ENCODE assay signal across 6 cellular contexts in the genomic region with DNA sequence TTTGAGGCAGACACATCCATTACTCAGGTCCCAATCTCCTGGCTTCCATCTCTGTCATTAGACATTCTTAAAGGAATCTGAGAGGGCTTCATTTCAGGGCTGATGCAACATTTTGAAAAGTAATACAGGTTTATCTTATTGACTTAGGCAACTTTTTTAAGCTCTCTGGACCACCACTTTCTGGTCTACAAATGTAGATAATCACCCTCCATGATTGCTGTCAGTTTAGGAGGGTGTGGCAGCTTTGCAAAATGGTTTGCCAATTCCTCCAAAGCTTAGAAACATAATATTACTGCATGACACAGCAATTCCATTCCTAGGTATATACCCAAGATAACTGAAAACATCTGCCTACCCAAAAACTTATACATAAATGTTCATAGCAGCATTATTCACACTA.
"Had no signal": no experiment of that assay in that cellular context is flagged by ENCODE, and none has a peak within 500 bp of the region (broad histone marks: within the 10 kb centered on the region; RNA-seq: fewer than 3 reads in every experiment).

No MANE protein-coding gene starts in this region.

- H3K27ac ChIP-seq: HL-60 had no signal

- H3K4me3 ChIP-seq: GM23338 had no signal

- ATAC-seq: GM23338, HepG2 had no signal

- H3K4me2 ChIP-seq: GM23338 had no signal

- H2AFZ ChIP-seq: GM23338 had no signal

- DNase-seq: H9, HCEC 1CT, IMR-90 had no signal
